In the genomic region with DNA sequence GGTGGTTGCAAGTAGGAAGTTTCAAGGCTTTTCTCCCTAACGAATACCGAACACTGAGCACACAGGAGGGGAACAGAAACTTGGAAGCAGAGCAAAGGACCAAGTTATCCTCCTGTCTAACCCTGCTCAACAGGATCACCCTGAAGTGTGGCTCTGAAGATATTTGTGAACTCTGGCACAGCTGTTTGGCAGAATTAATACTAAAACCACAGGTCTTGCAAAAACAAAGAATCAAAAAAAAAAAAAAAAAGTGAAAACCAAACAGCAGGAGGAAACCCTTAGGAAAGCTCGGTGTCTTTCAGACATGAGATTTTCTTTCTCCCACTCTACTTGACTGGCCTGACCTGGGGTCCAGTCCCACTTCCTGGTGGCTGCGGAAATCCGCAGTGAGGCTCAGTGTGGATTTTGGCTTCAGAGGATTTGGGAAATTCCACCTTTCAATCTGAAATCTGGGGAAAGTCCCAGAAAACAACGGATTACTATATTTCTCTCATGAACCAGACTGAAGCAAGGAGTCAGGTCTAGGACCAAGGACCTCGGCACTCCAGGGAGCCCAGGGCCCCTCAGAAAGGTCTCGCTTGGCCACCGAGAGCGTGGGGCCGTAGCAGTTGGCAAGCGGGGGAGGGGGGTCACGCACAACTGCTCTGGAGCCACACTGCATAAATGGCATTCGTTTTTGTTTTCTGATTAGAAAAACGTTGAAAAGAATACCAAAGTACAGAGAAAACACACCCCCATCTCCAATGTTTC, we compare ENCODE assay signal across 8 cellular contexts. TPM values are rescaled to one million over a fixed set of nuclear protein-coding genes. Genes with fewer than 3 reads are reported as not detected.
DNase-seq lines count a peak whose midpoint lies in the region; ATAC-seq, FAIRE-seq and TF ChIP-seq lines count a peak whose summit lies in the region.

No MANE protein-coding gene starts in this region.

- in situ Hi-C loops in HepG2 (cut with HindIII; ENCODE audit: extremely low pct_ligation_motif_present, low pct_unique_long_range_greater_than_20kb), result no loop called here

- no peak for TF ChIP-seq RAD21 in HepG2 (CRISPR knock-in tag; IDR thresholded peaks at IDR 0.05)

- TSS peak; percentile 62 for BruUV-seq in HepG2 (replicated peaks; lab: Mats Ljungman, UMichigan)

- ATAC-seq in HepG2 (peak; percentile 28), GM19395 (IDR thresholded peaks at IDR 0.05; ENCODE audit: unreplicated experiment) (no peak)

- intact Hi-C loops in HepG2 (cut with micrococcal nuclease; ENCODE audit: unreplicated experiment), result no loop called here

- H3K36me3 Mint-ChIP-seq in chondrocyte (ENCODE audit: low read depth), result no peaks in the 10 kb centered on the region

- peaks cover 21% of the 10 kb centered on the region for H3K4me1 Mint-ChIP-seq in chondrocyte (ENCODE audit: low read depth)

- H3K4me3 Mint-ChIP-seq in chondrocyte (ENCODE audit: unreplicated experiment), result peak overlapping the region; percentile 85

- WGBS in HepG2 (ENCODE audit: low lambda C conversion rate), result 2% methylated on average over 15 of the region's 15 CpGs

- H3K9ac ChIP-seq in OCI-LY3 (ENCODE audit: low read length) (peak overlapping the region; percentile 98), HepG2 (ENCODE audit: insufficient read depth, low read depth, low read length) (peak overlapping the region; percentile 69)

- H3K27me3 Mint-ChIP-seq in chondrocyte (ENCODE audit: low read depth), result no peaks in the 10 kb centered on the region

- H3K36me3 ChIP-seq in OCI-LY3 (replicated peaks; ENCODE audit: low read depth, low read length) (peaks cover 43% of the 10 kb centered on the region), HepG2 (replicated peaks in 1 of 2; ENCODE audit: control insufficient read depth in 1 of 2, insufficient read depth in 2 of 2, low read length in 2 of 2) (no peaks in the 10 kb centered on the region)

- H3K9me3 Mint-ChIP-seq in chondrocyte (ENCODE audit: low read depth), result no peaks in the 10 kb centered on the region

- H3K27me3 ChIP-seq in OCI-LY3 (ENCODE audit: low read depth, low read length), result no peaks in the 10 kb centered on the region
- no peaks in the 10 kb centered on the region; a peak in 2 of 5 replicates for H3K27me3 ChIP-seq in HepG2 (ENCODE audit: control insufficient read depth in 1 of 2, insufficient read depth in 2 of 2, low read length in 2 of 2)

- no peak for TF ChIP-seq POLR2A in HepG2 (IDR thresholded peaks at IDR 0.05; ENCODE audit: insufficient read depth in 1 of 2, low read depth in 2 of 2, low read length in 2 of 2)

- peak overlapping the region; percentile 96 for H3K4me3 ChIP-seq in OCI-LY3 (ENCODE audit: low read length)
- peak overlapping the region; percentile 75 to 83 (median 81) for H3K4me3 ChIP-seq in HepG2 (replicated peaks in 1 of 3; ENCODE audit: insufficient read depth in 1 of 3, low read depth in 2 of 3, low read length in 3 of 3)

- H3K4me2 ChIP-seq in OCI-LY3 (ENCODE audit: low read length), result peak overlapping the region; percentile 86
- H3K4me2 ChIP-seq in HepG2 (ENCODE audit: low read depth, low read length), result peak overlapping the region; percentile 80

- H3K4me1 ChIP-seq in OCI-LY3 (ENCODE audit: low read length), result peaks cover 73% of the 10 kb centered on the region
- peaks cover 54% of the 10 kb centered on the region for H3K4me1 ChIP-seq in HepG2 (ENCODE audit: insufficient read depth, low read length)

- TF ChIP-seq EP300 in HepG2 (IDR thresholded peaks at IDR 0.05; ENCODE audit: low read depth in 2 of 2, low read length in 2 of 2) (no peak), HepG2 (CRISPR knock-in tag; IDR thresholded peaks at IDR 0.05; ENCODE audit: borderline replicate concordance) (no peak)

- TF ChIP-seq CTCF in OCI-LY3 (IDR thresholded peaks at IDR 0.05; ENCODE audit: low read depth, low read length) (no peak), chondrocyte (IDR thresholded peaks at IDR 0.05) (no peak), HepG2 (CRISPR knock-in tag; IDR thresholded peaks at IDR 0.05) (no peak)

- no peak for FAIRE-seq in HepG2 (lab: Jason Lieb, UNC)

- peak overlapping the region; percentile 88 for H3K27ac Mint-ChIP-seq in chondrocyte (ENCODE audit: unreplicated experiment)

- peaks cover 71% of the 10 kb centered on the region for H3K79me2 ChIP-seq in OCI-LY3 (ENCODE audit: low read length)
- no peaks in the 10 kb centered on the region for H3K79me2 ChIP-seq in HepG2 (ENCODE audit: insufficient read depth, low read length)

- H3K9me3 ChIP-seq in OCI-LY3 (ENCODE audit: insufficient read depth, low read length) (no peaks in the 10 kb centered on the region; the same call in 1 of the 2 replicates), HepG2 (ENCODE audit: low read length) (no peaks in the 10 kb centered on the region)

- H4K20me1 ChIP-seq in OCI-LY3 (ENCODE audit: insufficient read depth, low read length), result peaks cover 43% of the 10 kb centered on the region
- no peaks in the 10 kb centered on the region for H4K20me1 ChIP-seq in HepG2 (ENCODE audit: insufficient read depth, low read length)

- no peak overlapping the region for H2AFZ ChIP-seq in OCI-LY3 (ENCODE audit: low read depth, low read length)
- peak overlapping the region; percentile 80 for H2AFZ ChIP-seq in HepG2 (ENCODE audit: low read length)

- H3K27ac ChIP-seq in OCI-LY3 (ENCODE audit: low read length) (peak overlapping the region; percentile 93), HepG2 (ENCODE audit: extremely low read length, insufficient read depth, low read length) (peak overlapping the region; percentile 24), substantia nigra (ENCODE audit: low read depth, low read length, poor library complexity, severe bottlenecking) (peak overlapping the region; percentile 61)

- CTCF ChIA-PET in HepG2 (lab: Yijun Ruan, JAX; ENCODE audit: low intra/inter-chr PET ratio, low total read pairs), result no interaction called here

- DNase-seq in SIG-M5 treated with dmso at 0.1 percent for 504 hours (lab: John Stamatoyannopoulos, UW; ENCODE audit: unreplicated experiment) (peak; percentile 83), SIG-M5 (lab: John Stamatoyannopoulos, UW) (no peak), chondrocyte (ENCODE audit: low spot score) (no peak), HepG2 (ENCODE audit: low spot score) (no peak), substantia nigra (lab: John Stamatoyannopoulos, UW) (peak in 5 of 49 donors; percentile 2 to 22 (median 7)), NCI-H187 treated with DMSO at 0.1 percent for 48 hours (lab: John Stamatoyannopoulos, UW) (no peak)

- POLR2A ChIA-PET in HepG2 (lab: Yijun Ruan, JAX), result interaction anchor here (2.0 to 2.6 kb wide), 2 partner anchors 12 to 53 kb away, joined by 8 to 11 read pairs; a partner anchor contains a TSS

RNA-seq across cellular contexts. Expression of a gene that starts 0.9 kb away (rescaled TPM):
- 3.2 to 3.9 TPM (median 3.8 TPM) in 3 replicates for total RNA-seq in chondrocyte
- total RNA-seq in HepG2 (2016; rRNA removed; fragmentation: Illumina TruSeq; extraction: Trizol), result 8.5 and 13.7 TPM in 2 replicates
- 1.8 and 2.6 TPM in 2 replicates for total RNA-seq in HepG2 (2016; cell fraction: cytosol; rRNA removed; fragmentation: Illumina TruSeq; extraction: Trizol; ENCODE audit: low read depth)
- 9.1 and 14.5 TPM in 2 replicates for total RNA-seq in HepG2 (2016; cell fraction: insoluble cytoplasmic fraction; rRNA removed; fragmentation: Illumina TruSeq; extraction: Trizol)
- total RNA-seq in HepG2 (2016; cell fraction: membrane; rRNA removed; fragmentation: Illumina TruSeq; extraction: Trizol), result 7.0 and 9.0 TPM in 2 replicates
- 5.7 and 5.9 TPM in 2 replicates for total RNA-seq in HepG2 (2016; cell fraction: nucleus; rRNA removed; fragmentation: Illumina TruSeq; extraction: Trizol)
- polyA plus RNA-seq in HepG2 (2011; rRNA removed), result 2.6 and 2.9 TPM in 2 replicates
- 1.5 and 1.7 TPM in 2 replicates for polyA plus RNA-seq in HepG2 (2011; cell fraction: cytosol; rRNA removed)
- 0.35 and 0.57 TPM in 2 replicates for polyA plus RNA-seq in HepG2 (2011; cell fraction: nucleus; rRNA removed)
- 3.3 and 6.0 TPM in 2 replicates for polyA plus RNA-seq in HepG2 (2012)
- polyA plus RNA-seq in HepG2 (2016; cell fraction: cytosol; fragmentation: Illumina TruSeq; extraction: Trizol; ENCODE audit: low read depth), result 1.5 and 1.7 TPM in 2 replicates
- polyA plus RNA-seq in HepG2 (2016; cell fraction: insoluble cytoplasmic fraction; fragmentation: Illumina TruSeq; extraction: Trizol; ENCODE audit: low read depth), result 11.1 and 15.7 TPM in 2 replicates
- 2.8 and 3.1 TPM in 2 replicates for polyA plus RNA-seq in HepG2 (2016; cell fraction: membrane; fragmentation: Illumina TruSeq; extraction: Trizol; ENCODE audit: low read depth)
- 4.0 and 7.8 TPM in 2 replicates for polyA plus RNA-seq in HepG2 (2016; cell fraction: nucleus; fragmentation: Illumina TruSeq; extraction: Trizol; ENCODE audit: insufficient read depth, low read depth)
- 2.2 and 3.3 TPM in 2 replicates for polyA minus RNA-seq in HepG2 (2011; rRNA and poly(A)+ RNA removed; ENCODE audit: low replicate concordance)
- polyA minus RNA-seq in HepG2 (2011; cell fraction: cytosol; rRNA and poly(A)+ RNA removed), result 2.3 and 2.6 TPM in 2 replicates
- polyA minus RNA-seq in HepG2 (2011; cell fraction: nucleus; rRNA and poly(A)+ RNA removed), result 2.1 and 4.0 TPM in 2 replicates

RNA-seq across cellular contexts. Expression of a gene that starts 12.3 kb away (rescaled TPM):
- 6.2 to 11.3 TPM (median 6.5 TPM) in 3 replicates for total RNA-seq in chondrocyte
- total RNA-seq in HepG2 (2016; rRNA removed; fragmentation: Illumina TruSeq; extraction: Trizol), result 1.3 and 1.5 TPM in 2 replicates
- total RNA-seq in HepG2 (2016; cell fraction: cytosol; rRNA removed; fragmentation: Illumina TruSeq; extraction: Trizol; ENCODE audit: low read depth), result 0.71 TPM in 1 of 2 replicates, not detected in the other
- 1.1 and 1.5 TPM in 2 replicates for total RNA-seq in HepG2 (2016; cell fraction: insoluble cytoplasmic fraction; rRNA removed; fragmentation: Illumina TruSeq; extraction: Trizol)
- total RNA-seq in HepG2 (2016; cell fraction: membrane; rRNA removed; fragmentation: Illumina TruSeq; extraction: Trizol), result 0.37 and 1.0 TPM in 2 replicates
- total RNA-seq in HepG2 (2016; cell fraction: nucleus; rRNA removed; fragmentation: Illumina TruSeq; extraction: Trizol), result 2.9 and 4.0 TPM in 2 replicates
- 0.61 and 0.89 TPM in 2 replicates for polyA plus RNA-seq in HepG2 (2011; rRNA removed)
- polyA plus RNA-seq in HepG2 (2011; cell fraction: cytosol; rRNA removed), result 0.31 and 0.38 TPM in 2 replicates
- polyA plus RNA-seq in HepG2 (2011; cell fraction: nucleus; rRNA removed), result 1.4 and 1.9 TPM in 2 replicates
- 0.63 and 0.75 TPM in 2 replicates for polyA plus RNA-seq in HepG2 (2012)
- 0.11 and 0.27 TPM in 2 replicates for polyA plus RNA-seq in HepG2 (2016; cell fraction: cytosol; fragmentation: Illumina TruSeq; extraction: Trizol; ENCODE audit: low read depth)
- 1.4 and 1.7 TPM in 2 replicates for polyA plus RNA-seq in HepG2 (2016; cell fraction: insoluble cytoplasmic fraction; fragmentation: Illumina TruSeq; extraction: Trizol; ENCODE audit: low read depth)
- 0.23 and 0.29 TPM in 2 replicates for polyA plus RNA-seq in HepG2 (2016; cell fraction: membrane; fragmentation: Illumina TruSeq; extraction: Trizol; ENCODE audit: low read depth)
- 2.0 and 2.4 TPM in 2 replicates for polyA plus RNA-seq in HepG2 (2016; cell fraction: nucleus; fragmentation: Illumina TruSeq; extraction: Trizol; ENCODE audit: insufficient read depth, low read depth)
- 0.46 and 5.3 TPM in 2 replicates for polyA minus RNA-seq in HepG2 (2011; rRNA and poly(A)+ RNA removed; ENCODE audit: low replicate concordance)
- polyA minus RNA-seq in HepG2 (2011; cell fraction: cytosol; rRNA and poly(A)+ RNA removed), result 0.49 TPM in 1 of 2 replicates, not detected in the other
- polyA minus RNA-seq in HepG2 (2011; cell fraction: nucleus; rRNA and poly(A)+ RNA removed), result 7.2 and 8.0 TPM in 2 replicates

RNA-seq across cellular contexts. Expression of a gene that starts 53.2 kb away (rescaled TPM):
- 12.6 to 15.0 TPM (median 14.5 TPM) in 3 replicates for total RNA-seq in chondrocyte
- 39.9 and 43.5 TPM in 2 replicates for total RNA-seq in HepG2 (2016; rRNA removed; fragmentation: Illumina TruSeq; extraction: Trizol)
- 9.9 and 12.4 TPM in 2 replicates for total RNA-seq in HepG2 (2016; cell fraction: cytosol; rRNA removed; fragmentation: Illumina TruSeq; extraction: Trizol; ENCODE audit: low read depth)
- total RNA-seq in HepG2 (2016; cell fraction: insoluble cytoplasmic fraction; rRNA removed; fragmentation: Illumina TruSeq; extraction: Trizol), result 37.3 and 48.0 TPM in 2 replicates
- 32.1 and 34.9 TPM in 2 replicates for total RNA-seq in HepG2 (2016; cell fraction: membrane; rRNA removed; fragmentation: Illumina TruSeq; extraction: Trizol)
- total RNA-seq in HepG2 (2016; cell fraction: nucleus; rRNA removed; fragmentation: Illumina TruSeq; extraction: Trizol), result 36.3 and 37.1 TPM in 2 replicates
- 18.7 and 24.9 TPM in 2 replicates for polyA plus RNA-seq in HepG2 (2011; rRNA removed)
- 9.4 and 12.4 TPM in 2 replicates for polyA plus RNA-seq in HepG2 (2011; cell fraction: cytosol; rRNA removed)
- polyA plus RNA-seq in HepG2 (2011; cell fraction: nucleus; rRNA removed), result 16.5 and 18.1 TPM in 2 replicates
- polyA plus RNA-seq in HepG2 (2012), result 34.5 and 45.9 TPM in 2 replicates
- polyA plus RNA-seq in HepG2 (2016; cell fraction: cytosol; fragmentation: Illumina TruSeq; extraction: Trizol; ENCODE audit: low read depth), result 5.6 and 9.0 TPM in 2 replicates
- 42.9 and 47.4 TPM in 2 replicates for polyA plus RNA-seq in HepG2 (2016; cell fraction: insoluble cytoplasmic fraction; fragmentation: Illumina TruSeq; extraction: Trizol; ENCODE audit: low read depth)
- 18.8 and 22.4 TPM in 2 replicates for polyA plus RNA-seq in HepG2 (2016; cell fraction: membrane; fragmentation: Illumina TruSeq; extraction: Trizol; ENCODE audit: low read depth)
- 47.3 and 50.7 TPM in 2 replicates for polyA plus RNA-seq in HepG2 (2016; cell fraction: nucleus; fragmentation: Illumina TruSeq; extraction: Trizol; ENCODE audit: insufficient read depth, low read depth)
- polyA minus RNA-seq in HepG2 (2011; rRNA and poly(A)+ RNA removed; ENCODE audit: low replicate concordance), result 2.5 and 22.2 TPM in 2 replicates
- 30.6 and 31.0 TPM in 2 replicates for polyA minus RNA-seq in HepG2 (2011; cell fraction: cytosol; rRNA and poly(A)+ RNA removed)
- polyA minus RNA-seq in HepG2 (2011; cell fraction: nucleus; rRNA and poly(A)+ RNA removed), result 47.1 and 50.7 TPM in 2 replicates

Comparison
In these comparisons a context has a peak if more than half of its experiments do, and no peak if none do; other contexts are left out.
1. H3K27ac ChIP-seq: peak in every context shown above with its lines; median percentile 93 in OCI-LY3; 61 in substantia nigra; 24 in HepG2.